21 cellular contexts compared by ENCODE assay signal in genomic region chr19:29241324-29241723, GRCh38. TPM values are rescaled to one million over a fixed set of nuclear protein-coding genes. Genes with fewer than 3 reads are reported as not detected.
DNase-seq lines count a peak whose midpoint lies in the region; ATAC-seq, FAIRE-seq and TF ChIP-seq lines count a peak whose summit lies in the region.
"Had no signal": no experiment of that assay in that cellular context is flagged by ENCODE, and none has a peak within 500 bp of the region (broad histone marks: within the 10 kb centered on the region; RNA-seq: fewer than 3 reads in every experiment).

No MANE protein-coding gene starts in this region.

- H3K4me2 ChIP-seq in HepG2 (ENCODE audit: low read depth, low read length) (no peak overlapping the region), K562 (ENCODE audit: insufficient read depth, low read length) (no peak overlapping the region)
- H3K4me2 ChIP-seq: A549 had no signal

- FAIRE-seq in HepG2 (lab: Jason Lieb, UNC) (no peak), K562 (lab: Jason Lieb, UNC) (no peak)
- FAIRE-seq: A549, D721Med, G401.6, GM12891, GM19239 had no signal

- no peaks in the 10 kb centered on the region for H3K36me3 Mint-ChIP-seq in nephron progenitor cell (ENCODE audit: low read depth)
- H3K36me3 Mint-ChIP-seq: CD8-positive, alpha-beta T cell had no signal

- intact Hi-C loops in HepG2 (cut with micrococcal nuclease; ENCODE audit: unreplicated experiment): no loop called here
- intact Hi-C loops in right lobe of liver (cut with DNase I): no loop called here
- intact Hi-C loops in K562 (cut with micrococcal nuclease): loop anchor here (10.0 kb wide), 1 partner anchor 77 kb away; no protein-coding TSS in a partner anchor

- CTCF ChIA-PET in HepG2 (lab: Yijun Ruan, JAX; ENCODE audit: low intra/inter-chr PET ratio, low total read pairs) (no interaction called here), K562 (lab: Yijun Ruan, JAX; ENCODE audit: low intra/inter-chr PET ratio) (no interaction called here)

- H3K9me1 ChIP-seq in K562 (ENCODE audit: control insufficient read depth, insufficient read depth, low read length): no peaks in the 10 kb centered on the region

- H3K79me2 ChIP-seq in HepG2 (ENCODE audit: insufficient read depth, low read length) (no peaks in the 10 kb centered on the region), K562 (ENCODE audit: control insufficient read depth, insufficient read depth, low read length) (no peaks in the 10 kb centered on the region)

- TF ChIP-seq CTCF in HepG2 (CRISPR knock-in tag; IDR thresholded peaks at IDR 0.05) (no peak), right lobe of liver (IDR thresholded peaks at IDR 0.05) (no peak), K562 (IDR thresholded peaks at IDR 0.05 in 2 of 3, conservative IDR thresholded peaks at IDR 0.05 in 1 of 3; ENCODE audit: insufficient read depth in 2 of 3, low read depth in 1 of 3, low read length in 3 of 3) (no peak), nephron progenitor cell (IDR thresholded peaks at IDR 0.05) (no peak)

- H2AFZ ChIP-seq in HepG2 (ENCODE audit: low read length) (no peak overlapping the region), K562 (ENCODE audit: low read depth, low read length) (no peak overlapping the region)

- no TSS peak for BruUV-seq in HepG2 (replicated peaks; lab: Mats Ljungman, UMichigan)
- BruUV-seq in K562 (replicated peaks; lab: Mats Ljungman, UMichigan): no TSS peak

- no peak overlapping the region for H3K27ac Mint-ChIP-seq in nephron progenitor cell
- H3K27ac Mint-ChIP-seq: B cell; CD4-positive, alpha-beta T cell; CD8-positive, alpha-beta T cell had no signal

- DNase-seq in HepG2 (ENCODE audit: low spot score) (no peak), right lobe of liver (no peak), K562 (ENCODE audit: extremely low read depth in 1 of 4, low spot score in 3 of 4) (no peak), NCI-H2081 (lab: John Stamatoyannopoulos, UW) (no peak), nephron progenitor cell (no peak)
- DNase-seq: AML-193; Caco-2; Calu3; CD4-positive, alpha-beta T cell; CD8-positive, alpha-beta T cell; DMS79 treated with DMSO at 0.1 percent for 48 hours; GF-D8 had no signal

- H3K27me3 Mint-ChIP-seq in nephron progenitor cell (ENCODE audit: low read depth, poor library complexity): peaks cover 27% of the 10 kb centered on the region

- ATAC-seq in HepG2: no peak
- ATAC-seq in right lobe of liver: no peak
- no peak for ATAC-seq in K562
- ATAC-seq: A549; CD8-positive, alpha-beta T cell had no signal

- POLR2A ChIA-PET in HepG2 (lab: Yijun Ruan, JAX) (no interaction called here), K562 (lab: Yijun Ruan, JAX) (no interaction called here)

- H4K20me1 ChIP-seq in HepG2 (ENCODE audit: insufficient read depth, low read length): no peaks in the 10 kb centered on the region
- H4K20me1 ChIP-seq in K562 (replicated peaks; ENCODE audit: control insufficient read depth, insufficient read depth, low read length): no peaks in the 10 kb centered on the region
- H4K20me1 ChIP-seq: BLaER1 treated with 17β-estradiol and CSF1 and Interleukin-3, amounts not matched to agents 10 nM and 100 nM had no signal

- H3K4me1 Mint-ChIP-seq in nephron progenitor cell: peaks cover 6% of the 10 kb centered on the region
- H3K4me1 Mint-ChIP-seq: B cell had no signal

- TF ChIP-seq RAD21 in HepG2 (CRISPR knock-in tag; IDR thresholded peaks at IDR 0.05): no peak
- TF ChIP-seq RAD21 in K562 (CRISPR knock-in tag; conservative IDR thresholded peaks at IDR 0.05 in 1 of 2, IDR thresholded peaks at IDR 0.05 in 1 of 2): no peak

- in situ Hi-C loops in HepG2 (cut with HindIII; ENCODE audit: extremely low pct_ligation_motif_present, low pct_unique_long_range_greater_than_20kb): no loop called here
- in situ Hi-C loops in K562 (cut with MboI): no loop called here

- H3K27ac ChIP-seq in HepG2 (ENCODE audit: extremely low read length, insufficient read depth, low read length) (no peak overlapping the region), right lobe of liver (no peak overlapping the region), K562 (ENCODE audit: extremely low read depth, low read depth, low read length) (no peak overlapping the region)
- H3K27ac ChIP-seq: 22Rv1; A549; BLaER1 treated with 17β-estradiol and CSF1 and Interleukin-3, amounts not matched to agents 10 nM and 100 nM; C4-2B had no signal

- peaks cover 5% of the 10 kb centered on the region for H3K9me3 Mint-ChIP-seq in nephron progenitor cell
- H3K9me3 Mint-ChIP-seq: CD4-positive, alpha-beta T cell had no signal

- H3K9me3 ChIP-seq in HepG2 (ENCODE audit: low read length) (no peaks in the 10 kb centered on the region), right lobe of liver (no peaks in the 10 kb centered on the region), K562 (replicated peaks; ENCODE audit: control insufficient read depth, insufficient read depth, low read depth, low read length) (no peaks in the 10 kb centered on the region)
- H3K9me3 ChIP-seq: A549, Caco-2 had no signal

- H3K4me1 ChIP-seq in HepG2 (ENCODE audit: insufficient read depth, low read length) (no peaks in the 10 kb centered on the region), right lobe of liver (no peaks in the 10 kb centered on the region), K562 (replicated peaks in 1 of 2; ENCODE audit: control insufficient read depth in 2 of 2, insufficient read depth in 2 of 2, low read length in 2 of 2) (no peaks in the 10 kb centered on the region)
- H3K4me1 ChIP-seq: A549, Caco-2 had no signal

- H3K27me3 ChIP-seq in HepG2 (ENCODE audit: control insufficient read depth in 1 of 2, insufficient read depth in 2 of 2, low read length in 2 of 2) (no peaks in the 10 kb centered on the region; a peak in 1 of 5 replicates), right lobe of liver (no peaks in the 10 kb centered on the region), K562 (ENCODE audit: control insufficient read depth in 2 of 2, insufficient read depth in 2 of 2, low read length in 2 of 2) (peaks cover 12 to 21% of the 10 kb centered on the region in 2 experiments)
- H3K27me3 ChIP-seq: BLaER1 treated with 17β-estradiol and CSF1 and Interleukin-3, amounts not matched to agents 10 nM and 100 nM had no signal

- no peak overlapping the region for H3K4me3 ChIP-seq in HepG2 (replicated peaks in 1 of 3; ENCODE audit: insufficient read depth in 1 of 3, low read depth in 2 of 3, low read length in 3 of 3)
- H3K4me3 ChIP-seq in right lobe of liver: no peak overlapping the region
- H3K4me3 ChIP-seq in K562: no peak overlapping the region
- H3K4me3 ChIP-seq: A549; BLaER1 treated with 17β-estradiol and CSF1 and Interleukin-3, amounts not matched to agents 10 nM and 100 nM had no signal

- H3K4me3 Mint-ChIP-seq in nephron progenitor cell: no peak overlapping the region
- H3K4me3 Mint-ChIP-seq: B cell; CD4-positive, alpha-beta T cell; CD8-positive, alpha-beta T cell had no signal

- TF ChIP-seq POLR2A in HepG2 (IDR thresholded peaks at IDR 0.05; ENCODE audit: insufficient read depth in 1 of 2, low read depth in 2 of 2, low read length in 2 of 2) (no peak), right lobe of liver (IDR thresholded peaks at IDR 0.05) (no peak), K562 (conservative IDR thresholded peaks at IDR 0.05) (no peak)

- TF ChIP-seq EP300 in HepG2 (IDR thresholded peaks at IDR 0.05; ENCODE audit: low read depth in 2 of 2, low read length in 2 of 2) (no peak), HepG2 (CRISPR knock-in tag; IDR thresholded peaks at IDR 0.05; ENCODE audit: borderline replicate concordance) (no peak), K562 (IDR thresholded peaks at IDR 0.05; ENCODE audit: low read length) (no peak)

- H3K36me3 ChIP-seq in HepG2 (replicated peaks in 1 of 2; ENCODE audit: control insufficient read depth in 1 of 2, insufficient read depth in 2 of 2, low read length in 2 of 2) (no peaks in the 10 kb centered on the region), right lobe of liver (no peaks in the 10 kb centered on the region), K562 (ENCODE audit: control insufficient read depth, insufficient read depth, low read length) (no peaks in the 10 kb centered on the region)
- H3K36me3 ChIP-seq: BLaER1 treated with 17β-estradiol and CSF1 and Interleukin-3, amounts not matched to agents 10 nM and 100 nM had no signal

- H3K9ac ChIP-seq in HepG2 (ENCODE audit: insufficient read depth, low read depth, low read length) (no peak overlapping the region), K562 (ENCODE audit: insufficient read depth in 1 of 2, low read depth in 2 of 2, low read length in 2 of 2) (no peak overlapping the region)
- H3K9ac ChIP-seq: BLaER1 treated with 17β-estradiol and CSF1 and Interleukin-3, amounts not matched to agents 10 nM and 100 nM had no signal

RNA-seq across cellular contexts. Expression of gene UQCRFS1, which starts 28.4 kb away (rescaled TPM):
- total RNA-seq in HepG2 (2016; rRNA removed; fragmentation: Illumina TruSeq; extraction: Trizol) (51.1 and 59.2 TPM in 2 replicates), right lobe of liver (10 to 100 TPM; 23.9 to 39.0 (median 27.5) TPM), K562 (2014; rRNA removed) (64.7 and 71.2 TPM in 2 replicates), K562 (2014; rRNA removed; fragmentation: Illumina TruSeq; extraction: Trizol) (65.1 and 71.9 TPM in 2 replicates), K562 (2015; rRNA removed; fragmentation: Illumina TruSeq; extraction: Trizol) (59.1 and 61.1 TPM in 2 replicates), K562 (2021) (59.1 and 59.7 TPM in 2 replicates)
- 32.8 and 38.5 TPM in 2 replicates for total RNA-seq in HepG2 (2016; cell fraction: cytosol; rRNA removed; fragmentation: Illumina TruSeq; extraction: Trizol; ENCODE audit: low read depth)
- total RNA-seq in HepG2 (2016; cell fraction: insoluble cytoplasmic fraction; rRNA removed; fragmentation: Illumina TruSeq; extraction: Trizol): 50.1 and 62.4 TPM in 2 replicates
- total RNA-seq in HepG2 (2016; cell fraction: membrane; rRNA removed; fragmentation: Illumina TruSeq; extraction: Trizol): 42.1 and 44.3 TPM in 2 replicates
- 23.6 and 24.1 TPM in 2 replicates for total RNA-seq in HepG2 (2016; cell fraction: nucleus; rRNA removed; fragmentation: Illumina TruSeq; extraction: Trizol)
- polyA plus RNA-seq in HepG2 (2011; rRNA removed) (39.5 and 49.5 TPM in 2 replicates), K562 (2011; rRNA removed) (93.5 and 110 TPM in 2 replicates), K562 (2014; fragmentation: Illumina TruSeq; extraction: Trizol) (68.9 and 82.5 TPM in 2 replicates), K562 (2014; fragmentation: Nextera tagmentation; extraction: Ambion mirVana) (10 to 100 TPM; 10.8 to 17.4 TPM), K562 (2014; rRNA removed) (85.9 and 88.6 TPM in 2 replicates)
- 40.4 and 43.1 TPM in 2 replicates for polyA plus RNA-seq in HepG2 (2011; cell fraction: cytosol; rRNA removed)
- 14.5 and 15.8 TPM in 2 replicates for polyA plus RNA-seq in HepG2 (2011; cell fraction: nucleus; rRNA removed)
- polyA plus RNA-seq in HepG2 (2012): 31.6 and 34.2 TPM in 2 replicates
- polyA plus RNA-seq in HepG2 (2016; cell fraction: cytosol; fragmentation: Illumina TruSeq; extraction: Trizol; ENCODE audit: low read depth): 46.9 and 48.1 TPM in 2 replicates
- polyA plus RNA-seq in HepG2 (2016; cell fraction: insoluble cytoplasmic fraction; fragmentation: Illumina TruSeq; extraction: Trizol; ENCODE audit: low read depth): 62.8 and 64.7 TPM in 2 replicates
- 40.7 and 41.8 TPM in 2 replicates for polyA plus RNA-seq in HepG2 (2016; cell fraction: membrane; fragmentation: Illumina TruSeq; extraction: Trizol; ENCODE audit: low read depth)
- 26.2 and 27.9 TPM in 2 replicates for polyA plus RNA-seq in HepG2 (2016; cell fraction: nucleus; fragmentation: Illumina TruSeq; extraction: Trizol; ENCODE audit: insufficient read depth, low read depth)
- polyA minus RNA-seq in HepG2 (2011; rRNA and poly(A)+ RNA removed; ENCODE audit: low replicate concordance): 44.4 and 46.6 TPM in 2 replicates
- 20.7 and 21.3 TPM in 2 replicates for polyA minus RNA-seq in HepG2 (2011; cell fraction: cytosol; rRNA and poly(A)+ RNA removed)
- polyA minus RNA-seq in HepG2 (2011; cell fraction: nucleus; rRNA and poly(A)+ RNA removed): 24.2 and 28.1 TPM in 2 replicates
- total RNA-seq in K562 (2011; cell fraction: chromatin; rRNA removed; ENCODE audit: low replicate concordance): 23.2 and 27.4 TPM in 2 replicates
- 25.4 and 28.3 TPM in 2 replicates for total RNA-seq in K562 (2011; cell fraction: nucleolus; rRNA removed)
- 34.5 and 42.1 TPM in 2 replicates for total RNA-seq in K562 (2011; cell fraction: nucleoplasm; rRNA removed)
- 76.2 and 102 TPM in 2 replicates for polyA plus RNA-seq in K562 (2011; cell fraction: cytosol; rRNA removed)
- polyA plus RNA-seq in K562 (2011; cell fraction: nucleus; rRNA removed): 25.8 and 43.8 TPM in 2 replicates
- 40.7 and 48.5 TPM in 2 replicates for polyA plus RNA-seq in K562 (2012)
- polyA minus RNA-seq in K562 (2011; rRNA and poly(A)+ RNA removed): 67.2 and 71.6 TPM in 2 replicates
- 20.2 and 28.6 TPM in 2 replicates for polyA minus RNA-seq in K562 (2011; cell fraction: cytosol; rRNA and poly(A)+ RNA removed)
- 21.7 and 40.9 TPM in 2 replicates for polyA minus RNA-seq in K562 (2011; cell fraction: nucleus; rRNA and poly(A)+ RNA removed)

Comparison
In these comparisons a context has a peak if more than half of its experiments do, and no peak if none do; other contexts are left out.
1. Of the 241 proteins assayed by ChIP-seq in both HepG2 and K562: peak only in HepG2: none; only in K562: ZNF512; in both: none; in neither: 240.